ENCODE assay signal across 8 cellular contexts in genomic region chr5:98827161-98827560, GRCh38. TPM values are rescaled to one million over a fixed set of nuclear protein-coding genes. Genes with fewer than 3 reads are reported as not detected.
A peak's percentile ranks its signal among the peaks of the same experiment; 100 is the strongest.
DNase-seq lines count a peak whose midpoint lies in the region; ATAC-seq and TF ChIP-seq lines count a peak whose summit lies in the region.

No MANE protein-coding gene starts in this region.

- no peaks in the 10 kb centered on the region for H3K9me3 ChIP-seq in BE2C
- no peaks in the 10 kb centered on the region for H3K9me3 ChIP-seq in adrenal gland (replicated peaks in 1 of 3)

- TF ChIP-seq CTCF in BE2C (IDR thresholded peaks at IDR 0.05; ENCODE audit: low read depth, low read length): peak; percentile 80
- TF ChIP-seq CTCF in KMS-11 (conservative IDR thresholded peaks at IDR 0.05; ENCODE audit: low read depth, low read length): peak; percentile 79
- TF ChIP-seq CTCF in adrenal gland (IDR thresholded peaks at IDR 0.05): peak; percentile 28 to 60 (median 50)

- H3K9ac ChIP-seq in KMS-11: no peak overlapping the region

- ATAC-seq in GM18511 (IDR thresholded peaks at IDR 0.05; ENCODE audit: unreplicated experiment) (peak; percentile 57), HG03097 (IDR thresholded peaks at IDR 0.05; ENCODE audit: low FRiP score, unreplicated experiment) (no peak)

- H3K79me2 ChIP-seq in KMS-11 (ENCODE audit: insufficient read depth, low read depth): no peaks in the 10 kb centered on the region

- 28 to 41% (median 36%) methylated on average over 1 of the region's 1 CpG for WGBS in adrenal gland, 4 donors

- no peak for TF ChIP-seq POLR2A in adrenal gland (IDR thresholded peaks at IDR 0.05)

- H3K27ac ChIP-seq in KMS-11 (no peak overlapping the region), adrenal gland (no peak overlapping the region)

- H4K20me1 ChIP-seq in KMS-11 (ENCODE audit: insufficient read depth): no peaks in the 10 kb centered on the region

- no peaks in the 10 kb centered on the region for H3K27me3 ChIP-seq in BE2C
- no peaks in the 10 kb centered on the region for H3K27me3 ChIP-seq in KMS-11 (ENCODE audit: insufficient read depth, low read depth)
- no peaks in the 10 kb centered on the region for H3K27me3 ChIP-seq in adrenal gland

- DNase-seq in BE2C (no peak), adrenal gland (no peak), kidney tubule cell (ENCODE audit: low spot score) (peak; percentile 61), posterior cingulate gyrus (no peak)
- no peak for DNase-seq in activated CD4-positive, CD25-positive, alpha-beta regulatory T cell (lab: John Stamatoyannopoulos, UW)

- no peak overlapping the region for H3K4me2 ChIP-seq in KMS-11

- no peak overlapping the region for H3K4me3 ChIP-seq in BE2C (ENCODE audit: low read depth, low read length)
- H3K4me3 ChIP-seq in KMS-11 (IDR thresholded peaks at IDR 0.05; ENCODE audit: insufficient read depth, low read depth, low read length): no peak overlapping the region
- H3K4me3 ChIP-seq in adrenal gland: no peak overlapping the region

- H2AFZ ChIP-seq in KMS-11 (ENCODE audit: low read depth): no peak overlapping the region

- H3K4me1 ChIP-seq in BE2C: no peaks in the 10 kb centered on the region
- no peaks in the 10 kb centered on the region for H3K4me1 ChIP-seq in KMS-11 (ENCODE audit: low read depth, poor library complexity, severe bottlenecking)
- no peaks in the 10 kb centered on the region for H3K4me1 ChIP-seq in adrenal gland (replicated peaks in 1 of 2)

- H3K36me3 ChIP-seq in BE2C: no peaks in the 10 kb centered on the region
- H3K36me3 ChIP-seq in KMS-11 (ENCODE audit: insufficient read depth): no peaks in the 10 kb centered on the region
- no peaks in the 10 kb centered on the region for H3K36me3 ChIP-seq in adrenal gland (replicated peaks in 1 of 2)

- intact Hi-C loops in adrenal gland (cut with DNase I) (no loop called here), posterior cingulate gyrus (cut with DNase I) (no loop called here)

RNA-seq across cellular contexts. Expression of gene RGMB, which starts 53.7 kb away (rescaled TPM):
- polyA plus RNA-seq in BE2C (2012; ENCODE audit: insufficient read depth, insufficient read length, low read depth): 37.2 TPM
- total RNA-seq in adrenal gland: 10 to 100 TPM in 4 of 8 donors, 1 to 10 TPM in 4; 7.1 to 14.4 (median 10.6) TPM
- polyA plus RNA-seq in adrenal gland: 1 to 10 TPM; 1.0 to 8.0 (median 1.8) TPM
